ENCODE assay signal across 8 cellular contexts in the genomic region with DNA sequence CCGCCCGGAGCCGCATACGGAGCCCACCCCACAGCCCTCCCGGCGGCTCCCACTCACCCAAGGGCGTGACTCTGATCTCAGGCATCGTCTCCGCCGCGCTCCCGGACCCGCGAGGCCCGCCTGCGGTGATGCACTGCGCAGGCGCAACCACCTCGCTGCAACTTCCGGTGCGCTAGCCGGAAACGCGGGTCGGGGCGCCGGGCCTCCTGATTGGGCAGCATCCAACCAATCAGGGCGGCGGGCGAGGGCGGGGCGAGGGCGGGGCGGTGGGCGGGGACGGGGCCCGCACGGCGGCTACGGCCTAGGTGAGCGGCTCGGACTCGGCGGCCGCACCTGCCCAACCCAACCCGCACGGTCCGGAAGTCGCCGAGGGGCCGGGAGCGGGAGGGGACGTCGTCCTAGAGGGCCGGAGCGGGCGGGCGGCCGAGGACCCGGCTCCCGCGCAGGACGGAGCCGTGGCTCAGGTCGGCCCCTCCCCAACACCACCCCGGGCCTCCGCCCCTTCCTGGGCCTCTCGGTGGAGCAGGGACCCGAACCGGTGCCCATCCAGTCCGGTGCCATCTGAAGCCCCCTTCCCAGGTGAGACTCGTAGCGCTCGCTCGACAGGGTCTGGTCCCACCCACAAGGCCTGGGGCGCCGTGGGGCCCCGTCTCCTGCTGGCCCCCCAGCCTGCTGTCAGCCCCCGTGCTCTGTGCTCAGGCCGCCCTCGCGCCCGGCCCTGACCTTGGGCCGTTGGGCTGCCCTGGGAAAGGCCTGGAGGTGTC. TPM values are rescaled to one million over a fixed set of nuclear protein-coding genes. Genes with fewer than 3 reads are reported as not detected.
DNase-seq lines count a peak whose midpoint lies in the region; ATAC-seq, FAIRE-seq and TF ChIP-seq lines count a peak whose summit lies in the region.

CPTP (plus strand) TSS at position 279 of the 764 bp plus-strand sequence. CDS start 2,109 bp downstream, outside the sequence.
INTS11 (minus strand) TSS at position 137 of the 764 bp plus-strand sequence; CDS start at position 85, 52 bp downstream.

- WGBS in A549 (ENCODE audit: missing lambda C conversion rate), result 7% methylated on average over 3 of the region's 84 CpGs

- peak within 1 kb of the TSS; percentile 80 for H3K27ac Mint-ChIP-seq in activated B cell treated with CpG ODN at 0.5 μM for 24 hours

- peak; percentile 67 for TF ChIP-seq POLR2A in A549 (IDR thresholded peaks at IDR 0.05; ENCODE audit: low read length)
- peak; percentile 90 for TF ChIP-seq POLR2A in GM18526 (IDR thresholded peaks at IDR 0.05; ENCODE audit: extremely low read depth, insufficient read length)

- H3K4me3 ChIP-seq in A549 (peak within 1 kb of the TSS; percentile 96), cardiac fibroblast (replicated peaks in 1 of 2; ENCODE audit: low read depth in 2 of 2, low read length in 2 of 2) (peak within 1 kb of the TSS; percentile 81 to 86)

- DNase-seq in A549 (ENCODE audit: low read depth in 1 of 2, low spot score in 1 of 2), result peak; percentile 73 to 89
- peak; percentile 92 for DNase-seq in NCI-H345 (lab: John Stamatoyannopoulos, UW)
- DNase-seq in activated B cell treated with CpG ODN at 0.5 μM for 24 hours, result peak; percentile 91
- peak; percentile 90 to 93 for DNase-seq in cardiac fibroblast (ENCODE audit: low read depth in 2 of 2)
- DNase-seq in iris pigment epithelial cell (ENCODE audit: low read depth), result peak; percentile 86
- DNase-seq in stimulated activated CD4-positive, alpha-beta T cell treated with anti-CD3 and anti-CD28 coated beads, Interleukin-12 subunit alpha, Interleukin-12 subunit beta, amount 100 ng/mL, for 24 hours (ENCODE audit: low read depth in 2 of 2), result peak; percentile 94

- H3K4me1 Mint-ChIP-seq in activated B cell treated with CpG ODN at 0.5 μM for 24 hours, result peaks cover 41% of the 10 kb centered on the region

- peak within 1 kb of the TSS; percentile 94 to 97 for H3K27ac ChIP-seq in A549

- peaks cover 16% of the 10 kb centered on the region for H3K36me3 Mint-ChIP-seq in activated B cell treated with CpG ODN at 0.5 μM for 24 hours (ENCODE audit: low read depth)

- TF ChIP-seq RAD21 in A549 (conservative IDR thresholded peaks at IDR 0.05 in 1 of 2, IDR thresholded peaks at IDR 0.05 in 1 of 2), result no peak

- H3K4me1 ChIP-seq in A549, result peaks cover 6% of the 10 kb centered on the region; the same call in 1 of the 3 replicates

- POLR2A ChIA-PET in A549 (lab: Yijun Ruan, JAX) (no interaction called here), activated B cell treated with CpG ODN at 0.5 μM for 24 hours (lab: Charles Lee) (interaction anchor here (0.6 to 1.2 kb wide), 2 partner anchors 23 to 505 kb away, joined by 3 to 4 read pairs; no protein-coding TSS in a partner anchor)

- TF ChIP-seq CTCF in A549 (IDR thresholded peaks at IDR 0.05) (no peak), activated B cell treated with CpG ODN at 0.5 μM for 24 hours (IDR thresholded peaks at IDR 0.05) (no peak), cardiac fibroblast (IDR thresholded peaks at IDR 0.05; ENCODE audit: low read depth, low read length) (no peak)

- H3K4me2 ChIP-seq in A549, result peak within 1 kb of the TSS; percentile 95

- H3K9me3 ChIP-seq in A549, result no peaks in the 10 kb centered on the region

- TF ChIP-seq EP300 in A549 (IDR thresholded peaks at IDR 0.05), result no peak

- no peaks in the 10 kb centered on the region for H3K27me3 Mint-ChIP-seq in activated B cell treated with CpG ODN at 0.5 μM for 24 hours

- H3K4me3 Mint-ChIP-seq in activated B cell treated with CpG ODN at 0.5 μM for 24 hours, result peak within 1 kb of the TSS; percentile 90

- FAIRE-seq in A549 (lab: Jason Lieb, UNC), result no peak

- no peaks in the 10 kb centered on the region for H3K9me3 Mint-ChIP-seq in activated B cell treated with CpG ODN at 0.5 μM for 24 hours

- CTCF ChIA-PET in A549 (lab: Yijun Ruan, JAX) (no interaction called here), activated B cell treated with CpG ODN at 0.5 μM for 24 hours (lab: Charles Lee) (no interaction called here)

- peak; percentile 70 to 83 for ATAC-seq in A549
- ATAC-seq in HG03064 (IDR thresholded peaks at IDR 0.05; ENCODE audit: low read depth, unreplicated experiment), result peak; percentile 59
- peak; percentile 87 for ATAC-seq in activated B cell treated with CpG ODN at 0.5 μM for 24 hours (ENCODE audit: low read depth)

- intact Hi-C loops in activated B cell treated with CpG ODN at 0.5 μM for 24 hours (cut with micrococcal nuclease), result loop anchor here (1.0 kb wide), 3 partner anchors 16 to 51 kb away; partner anchors contain the start of genes AURKAIP1, DVL1 and PUSL1

TF ChIP-seq in A549, 52 proteins besides CTCF, POLR2A, EP300 and RAD21:
- no peak for TF ChIP-seq CEBPB (IDR thresholded peaks at IDR 0.05)
- TF ChIP-seq, protein P1, sequence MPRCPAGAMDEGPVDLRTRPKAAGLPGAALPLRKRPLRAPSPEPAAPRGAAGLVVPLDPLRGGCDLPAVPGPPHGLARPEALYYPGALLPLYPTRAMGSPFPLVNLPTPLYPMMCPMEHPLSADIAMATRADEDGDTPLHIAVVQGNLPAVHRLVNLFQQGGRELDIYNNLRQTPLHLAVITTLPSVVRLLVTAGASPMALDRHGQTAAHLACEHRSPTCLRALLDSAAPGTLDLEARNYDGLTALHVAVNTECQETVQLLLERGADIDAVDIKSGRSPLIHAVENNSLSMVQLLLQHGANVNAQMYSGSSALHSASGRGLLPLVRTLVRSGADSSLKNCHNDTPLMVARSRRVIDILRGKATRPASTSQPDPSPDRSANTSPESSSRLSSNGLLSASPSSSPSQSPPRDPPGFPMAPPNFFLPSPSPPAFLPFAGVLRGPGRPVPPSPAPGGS (IDR thresholded peaks at IDR 0.05), result 0 out of 3 replicates have a peak, but pooled peaks have one; percentile 58
- TF ChIP-seq JUN (IDR thresholded peaks at IDR 0.05), result peak in 1 of 2 experiments; percentile 57; a peak in 1 of 5 replicates
- 0 out of 2 replicates have a peak, but pooled peaks have one; percentile 28 for TF ChIP-seq E2F6 (IDR thresholded peaks at IDR 0.05; ENCODE audit: borderline replicate concordance, low read depth)
- peak; percentile 3; the same call in 1 of the 2 replicates for TF ChIP-seq PHF8 (IDR thresholded peaks at IDR 0.05; ENCODE audit: borderline replicate concordance, low read depth)
- TF ChIP-seq, protein P2, sequence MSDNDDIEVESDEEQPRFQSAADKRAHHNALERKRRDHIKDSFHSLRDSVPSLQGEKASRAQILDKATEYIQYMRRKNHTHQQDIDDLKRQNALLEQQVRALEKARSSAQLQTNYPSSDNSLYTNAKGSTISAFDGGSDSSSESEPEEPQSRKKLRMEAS (IDR thresholded peaks at IDR 0.05), result peak; percentile 41; the same call in 1 of the 2 replicates
- no peak for TF ChIP-seq TP53 (CRISPR knock-in tag; IDR thresholded peaks at IDR 0.05)
- TF ChIP-seq ZFP36 (IDR thresholded peaks at IDR 0.05; ENCODE audit: borderline replicate concordance, partially characterized antibody), result no peak
- TF ChIP-seq ZNF302 (CRISPR knock-in tag; IDR thresholded peaks at IDR 0.05), result no peak
- no peak for TF ChIP-seq TFCP2L1 (CRISPR knock-in tag; IDR thresholded peaks at IDR 0.05)
- no peak for TF ChIP-seq FOXS1 (CRISPR knock-in tag; IDR thresholded peaks at IDR 0.05)

RNA-seq across cellular contexts. Expression of gene CPTP, which starts in this region (rescaled TPM):
- polyA plus RNA-seq in A549 (2011; rRNA removed) (3.9 and 4.3 TPM in 2 replicates), A549 (2017; fragmentation: RNase III; extraction: RNeasy Plus Mini Kit Qiagen cat#74134 plus additional on column Dnase treatment) (10.2 to 11.9 TPM (median 10.7 TPM) in 3 replicates)
- 9.1 and 14.9 TPM in 2 replicates for polyA plus RNA-seq in A549 (2012; cell fraction: cytosol; rRNA removed)
- 10.2 and 16.9 TPM in 2 replicates for polyA plus RNA-seq in A549 (2012; cell fraction: nucleus; rRNA removed)
- 3.6 and 3.8 TPM in 2 replicates for polyA minus RNA-seq in A549 (2011; rRNA and poly(A)+ RNA removed)
- total RNA-seq in activated B cell treated with CpG ODN at 0.5 μM for 24 hours, result 13.8 and 15.3 TPM in 2 replicates

RNA-seq across cellular contexts. Expression of gene INTS11, which starts in this region (rescaled TPM):
- 41.9 and 44.3 TPM in 2 replicates for polyA plus RNA-seq in A549 (2011; rRNA removed)
- 88.3 and 102 TPM in 2 replicates for polyA plus RNA-seq in A549 (2012; cell fraction: cytosol; rRNA removed)
- 344 and 409 TPM in 2 replicates for polyA plus RNA-seq in A549 (2012; cell fraction: nucleus; rRNA removed)
- 62.9 to 71.2 TPM (median 62.9 TPM) in 3 replicates for polyA plus RNA-seq in A549 (2017; fragmentation: RNase III; extraction: RNeasy Plus Mini Kit Qiagen cat#74134 plus additional on column Dnase treatment)
- 116 and 130 TPM in 2 replicates for polyA minus RNA-seq in A549 (2011; rRNA and poly(A)+ RNA removed)
- 131 and 151 TPM in 2 replicates for total RNA-seq in activated B cell treated with CpG ODN at 0.5 μM for 24 hours

Comparison
In these comparisons a context has a peak if more than half of its experiments do, and no peak if none do; other contexts are left out.
1. Peak in every context shown above with its lines: DNase-seq, ATAC-seq, H3K4me3 ChIP-seq and H3K27ac ChIP-seq.